Comparison of ENCODE assay signal across 1 cellular context in genomic region chr17:29379084-29379811, GRCh38.
TF ChIP-seq lines count a peak whose summit lies in the region.

No MANE protein-coding gene starts in this region.

TF ChIP-seq in K562, 482 proteins besides CTCF, POLR2A, EP300 and RAD21:
- TF ChIP-seq ZNF316 (IDR thresholded peaks at IDR 0.05): 0 out of 2 replicates have a peak, but pooled peaks have one; percentile 21
- TF ChIP-seq ZNF217 (CRISPR knock-in tag; IDR thresholded peaks at IDR 0.05): no peak
- no peak for TF ChIP-seq MIER1 (IDR thresholded peaks at IDR 0.05; ENCODE audit: low read depth)
- no peak for TF ChIP-seq GABPB2 (CRISPR knock-in tag; conservative IDR thresholded peaks at IDR 0.05)
- TF ChIP-seq KAT7 (CRISPR knock-in tag; IDR thresholded peaks at IDR 0.05; ENCODE audit: borderline replicate concordance): no peak
